In the genomic region with DNA sequence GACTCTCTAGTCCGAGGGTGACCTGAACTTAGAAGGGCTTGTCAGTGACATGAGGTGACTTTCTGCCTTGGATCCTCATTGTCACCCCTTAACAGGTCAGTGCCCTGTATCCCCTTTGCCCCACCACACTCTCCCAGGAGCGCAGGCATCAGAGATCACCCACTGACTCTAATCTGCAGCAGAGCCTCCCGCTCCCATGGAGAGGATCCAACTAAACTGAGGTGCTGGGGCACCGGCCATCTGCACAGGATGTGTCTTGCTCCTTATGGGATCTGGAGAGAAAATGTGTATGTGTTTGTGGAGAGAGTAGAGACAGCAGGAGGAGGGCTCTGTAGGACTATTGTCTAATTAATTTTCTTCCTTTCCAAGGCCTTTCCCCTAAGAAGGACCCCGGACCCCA, we compare ENCODE assay signal across 18 cellular contexts.
DNase-seq lines count a peak whose midpoint lies in the region; ATAC-seq lines count a peak whose summit lies in the region.
"Had no signal": no experiment of that assay in that cellular context is flagged by ENCODE, and none has a peak within 500 bp of the region (broad histone marks: within the 10 kb centered on the region; RNA-seq: fewer than 3 reads in every experiment).

No MANE protein-coding gene starts in this region.

- DNase-seq in DMS 273 (lab: John Stamatoyannopoulos, UW; ENCODE audit: unreplicated experiment), result peak; percentile 71
- DNase-seq in DMS 273 treated with DMSO at 0.1 percent for 48 hours (lab: John Stamatoyannopoulos, UW), result peak; percentile 40
- DNase-seq in cerebellar cortex (ENCODE audit: low spot score), result peak; percentile 37
- DNase-seq in posterior vena cava (ENCODE audit: low spot score), result peak; percentile 70
- DNase-seq in stimulated activated naive B cell treated with anti-CD40 and anti-IgM and Interleukin-4, amounts not matched to agents 10 μg/mL and 1 μg/mL and 100 μg/mL, for 72 hours, result no peak
- no peak for DNase-seq in activated T-cell treated with anti-CD3 and anti-CD28 coated beads, Interleukin-2, amount 50 U/mL, for 24 hours
- no peak for DNase-seq in cardiac septum (ENCODE audit: low spot score)
- DNase-seq: ACHN; BE2C; C1 segment of cervical spinal cord; CD4-positive, CD25-positive, alpha-beta regulatory T cell; CD8-positive, alpha-beta memory T cell; COR-L47; DMS153; DMS79; GF-D8; HCEC 1CT had no signal

- H3K27ac Mint-ChIP-seq in stimulated activated naive B cell treated with anti-CD40 and anti-IgM and Interleukin-4, amounts not matched to agents 10 μg/mL and 1 μg/mL and 100 μg/mL, for 72 hours, result no peak overlapping the region
- no peak overlapping the region for H3K27ac Mint-ChIP-seq in activated T-cell treated with anti-CD3 and anti-CD28 coated beads, Interleukin-2, amount 50 U/mL, for 24 hours
- H3K27ac Mint-ChIP-seq: CD4-positive, CD25-positive, alpha-beta regulatory T cell; GM23338 had no signal

- H3K9me3 Mint-ChIP-seq in stimulated activated naive B cell treated with anti-CD40 and anti-IgM and Interleukin-4, amounts not matched to agents 10 μg/mL and 1 μg/mL and 100 μg/mL, for 72 hours, result no peaks in the 10 kb centered on the region
- no peaks in the 10 kb centered on the region for H3K9me3 Mint-ChIP-seq in activated T-cell treated with anti-CD3 and anti-CD28 coated beads, Interleukin-2, amount 50 U/mL, for 24 hours
- H3K9me3 Mint-ChIP-seq: CD4-positive, CD25-positive, alpha-beta regulatory T cell; CD8-positive, alpha-beta memory T cell; GM23338 had no signal

- H3K4me3 Mint-ChIP-seq in stimulated activated naive B cell treated with anti-CD40 and anti-IgM and Interleukin-4, amounts not matched to agents 10 μg/mL and 1 μg/mL and 100 μg/mL, for 72 hours, result no peak overlapping the region
- no peak overlapping the region for H3K4me3 Mint-ChIP-seq in activated T-cell treated with anti-CD3 and anti-CD28 coated beads, Interleukin-2, amount 50 U/mL, for 24 hours
- H3K4me3 Mint-ChIP-seq: CD4-positive, CD25-positive, alpha-beta regulatory T cell; CD8-positive, alpha-beta memory T cell; GM23338 had no signal

- ATAC-seq in stimulated activated naive B cell treated with anti-CD40 and anti-IgM and Interleukin-4, amounts not matched to agents 10 μg/mL and 1 μg/mL and 100 μg/mL, for 72 hours (replicated peaks), result no peak
- ATAC-seq: GM23338 had no signal

- intact Hi-C loops in posterior vena cava (cut with DNase I) (no loop called here), cardiac septum (cut with DNase I) (no loop called here)

- no peaks in the 10 kb centered on the region for H3K36me3 Mint-ChIP-seq in stimulated activated naive B cell treated with anti-CD40 and anti-IgM and Interleukin-4, amounts not matched to agents 10 μg/mL and 1 μg/mL and 100 μg/mL, for 72 hours
- no peaks in the 10 kb centered on the region for H3K36me3 Mint-ChIP-seq in activated T-cell treated with anti-CD3 and anti-CD28 coated beads, Interleukin-2, amount 50 U/mL, for 24 hours (ENCODE audit: low read depth)
- H3K36me3 Mint-ChIP-seq: CD4-positive, CD25-positive, alpha-beta regulatory T cell; CD8-positive, alpha-beta memory T cell had no signal

- H3K27me3 Mint-ChIP-seq in stimulated activated naive B cell treated with anti-CD40 and anti-IgM and Interleukin-4, amounts not matched to agents 10 μg/mL and 1 μg/mL and 100 μg/mL, for 72 hours, result peaks cover 17 to 46% of the 10 kb centered on the region in 2 donors
- H3K27me3 Mint-ChIP-seq in activated T-cell treated with anti-CD3 and anti-CD28 coated beads, Interleukin-2, amount 50 U/mL, for 24 hours, result peaks cover 29% of the 10 kb centered on the region

- H3K4me1 Mint-ChIP-seq in stimulated activated naive B cell treated with anti-CD40 and anti-IgM and Interleukin-4, amounts not matched to agents 10 μg/mL and 1 μg/mL and 100 μg/mL, for 72 hours, result peaks cover 3 to 4% of the 10 kb centered on the region in 2 donors
- peaks cover 2% of the 10 kb centered on the region for H3K4me1 Mint-ChIP-seq in activated T-cell treated with anti-CD3 and anti-CD28 coated beads, Interleukin-2, amount 50 U/mL, for 24 hours (ENCODE audit: low read depth)
- H3K4me1 Mint-ChIP-seq: CD4-positive, CD25-positive, alpha-beta regulatory T cell; CD8-positive, alpha-beta memory T cell; GM23338 had no signal

Comparison
In these comparisons a context has a peak if more than half of its experiments do, and no peak if none do; other contexts are left out.
1. DNase-seq: peak in DMS 273 (single experiment), DMS 273 treated with DMSO at 0.1 percent for 48 hours (single experiment), cerebellar cortex (single experiment) and posterior vena cava (single experiment); none in stimulated activated naive B cell treated with anti-CD40 and anti-IgM and Interleukin-4, amounts not matched to agents 10 μg/mL and 1 μg/mL and 100 μg/mL, for 72 hours (single experiment), activated T-cell treated with anti-CD3 and anti-CD28 coated beads, Interleukin-2, amount 50 U/mL, for 24 hours (single experiment) and cardiac septum (single experiment).